ENCODE assay signal across 9 cellular contexts in the genomic region with DNA sequence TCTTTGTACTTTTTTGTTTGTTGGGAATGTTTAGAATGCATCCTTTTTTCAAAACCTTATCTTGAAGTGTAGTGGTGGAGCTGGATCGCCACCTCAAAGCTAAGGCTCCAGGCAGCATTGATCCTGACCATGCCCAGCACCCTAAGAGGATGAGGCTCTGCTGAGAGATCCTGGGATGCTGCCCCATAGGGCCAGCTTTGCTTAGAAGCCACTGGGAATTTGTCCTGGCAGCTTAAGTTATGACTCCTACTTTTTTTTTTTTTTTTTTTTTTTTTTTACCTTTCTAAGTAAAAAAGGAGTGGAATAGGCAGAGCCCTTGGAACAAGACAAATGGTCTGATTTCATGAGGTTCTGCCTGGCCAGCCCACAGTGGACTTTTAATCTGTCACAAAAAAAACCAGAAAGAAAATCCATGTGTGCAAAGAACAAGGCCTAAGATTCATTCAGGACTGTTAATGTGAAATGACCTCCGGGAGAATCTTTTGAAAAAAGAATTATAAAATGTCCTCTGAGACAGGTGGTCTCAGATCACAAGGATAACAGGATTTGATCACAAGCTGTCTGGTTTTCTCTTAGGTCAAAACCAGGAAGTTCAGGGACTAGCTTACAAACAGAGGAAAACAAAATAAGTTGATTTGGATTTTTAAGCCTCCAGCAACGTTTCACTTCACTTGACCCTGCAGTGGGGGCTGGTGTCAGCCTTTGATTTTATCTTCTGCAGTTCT. TPM values are rescaled to one million over a fixed set of nuclear protein-coding genes. Genes with fewer than 3 reads are reported as not detected.
A peak's percentile ranks its signal among the peaks of the same experiment; 100 is the strongest.
DNase-seq lines count a peak whose midpoint lies in the region; ATAC-seq and TF ChIP-seq lines count a peak whose summit lies in the region.
"Had no signal": no experiment of that assay in that cellular context is flagged by ENCODE, and none has a peak within 500 bp of the region (broad histone marks: within the 10 kb centered on the region; RNA-seq: fewer than 3 reads in every experiment).

No MANE protein-coding gene starts in this region.

- TF ChIP-seq CTCF in dorsolateral prefrontal cortex (IDR thresholded peaks at IDR 0.05 in 54 of 56, conservative IDR thresholded peaks at IDR 0.05 in 2 of 56; ENCODE audit: low read depth in 1 of 56, partially characterized antibody in 56 of 56), result no peak
- no peak for TF ChIP-seq CTCF in osteoblast (IDR thresholded peaks at IDR 0.05; ENCODE audit: extremely low read depth, low read depth, low read length)

- no peak overlapping the region for H2AFZ ChIP-seq in osteoblast (ENCODE audit: low read length)

- ATAC-seq in GM19035 (IDR thresholded peaks at IDR 0.05; ENCODE audit: unreplicated experiment), result no peak

- H3K4me2 ChIP-seq in osteoblast (ENCODE audit: insufficient read depth, low read length), result peak overlapping the region; percentile 79

- H4K20me1 ChIP-seq in osteoblast (ENCODE audit: insufficient read depth, low read length), result no peaks in the 10 kb centered on the region

- no peaks in the 10 kb centered on the region for H3K79me2 ChIP-seq in osteoblast (ENCODE audit: insufficient read depth, low read length)

- H3K4me3 ChIP-seq in dorsolateral prefrontal cortex (peak overlapping the region in 5 of 59 donors; percentile 15 to 36 (median 19)), osteoblast (ENCODE audit: insufficient read depth, low read length) (peak overlapping the region; percentile 33)

- no peaks in the 10 kb centered on the region for H3K27me3 ChIP-seq in dorsolateral prefrontal cortex
- H3K27me3 ChIP-seq in osteoblast (ENCODE audit: insufficient read depth, low read length), result no peaks in the 10 kb centered on the region

- H3K4me1 ChIP-seq in osteoblast (ENCODE audit: insufficient read depth, low read length), result peaks cover 19% of the 10 kb centered on the region

- H3K27ac ChIP-seq in dorsolateral prefrontal cortex (peak overlapping the region in 37 of 59 donors; percentile 2 to 75 (median 45)), osteoblast (ENCODE audit: low read depth, low read length) (peak overlapping the region; percentile 47)

- H3K36me3 ChIP-seq in osteoblast (ENCODE audit: insufficient read depth, low read length), result no peaks in the 10 kb centered on the region

- peak; percentile 32 for DNase-seq in D341Med (ENCODE audit: low spot score)
- DNase-seq in NCI-H82 treated with DMSO at 0.1 percent for 48 hours (lab: John Stamatoyannopoulos, UW; ENCODE audit: unreplicated experiment), result peak; percentile 84
- DNase-seq in dorsolateral prefrontal cortex, result no peak
- no peak for DNase-seq in osteoblast (ENCODE audit: insufficient read length, low spot score, missing footprints)
- no peak for DNase-seq in COLO668 (lab: John Stamatoyannopoulos, UW; ENCODE audit: unreplicated experiment)
- no peak for DNase-seq in AML-193 (lab: John Stamatoyannopoulos, UW)
- DNase-seq in NCI-H187 treated with DMSO at 0.1 percent for 48 hours (lab: John Stamatoyannopoulos, UW), result no peak
- DNase-seq: NCI-H2081 treated with DMSO at 0.1 percent for 48 hours had no signal

- H3K9me3 ChIP-seq in osteoblast (ENCODE audit: low read depth, low read length), result no peaks in the 10 kb centered on the region

- intact Hi-C loops in dorsolateral prefrontal cortex (cut with DNase I), result no loop called here

RNA-seq across cellular contexts. Expression of a gene that starts 26.0 kb away (rescaled TPM):
- 10 to 100 TPM; 40.2 to 95.0 (median 58.6) TPM for total RNA-seq in dorsolateral prefrontal cortex
- 17.0 and 19.7 TPM in 2 replicates for total RNA-seq in osteoblast

Comparison
In these comparisons a context has a peak if more than half of its experiments do, and no peak if none do; other contexts are left out.
1. DNase-seq: peak in D341Med (single experiment) and NCI-H82 treated with DMSO at 0.1 percent for 48 hours (single experiment); none in dorsolateral prefrontal cortex (0 of 10), osteoblast (single experiment), COLO668 (single experiment), AML-193 (0 of 2) and NCI-H187 treated with DMSO at 0.1 percent for 48 hours (single experiment).